Comparison of ENCODE assay signal across 9 cellular contexts in genomic region chr21:34075760-34076159, GRCh38. TPM values are rescaled to one million over a fixed set of nuclear protein-coding genes. Genes with fewer than 3 reads are reported as not detected.
A peak's percentile ranks its signal among the peaks of the same experiment; 100 is the strongest.
DNase-seq lines count a peak whose midpoint lies in the region; ATAC-seq and TF ChIP-seq lines count a peak whose summit lies in the region.
"Had no signal": no experiment of that assay in that cellular context is flagged by ENCODE, and none has a peak within 500 bp of the region (broad histone marks: within the 10 kb centered on the region; RNA-seq: fewer than 3 reads in every experiment).

No MANE protein-coding gene starts in this region.

- H3K23ac ChIP-seq in mesenchymal stem cell (ENCODE audit: low read length in 2 of 2): no peak overlapping the region

- H3K9me3 Mint-ChIP-seq in activated naive CD8-positive, alpha-beta T cell treated with anti-CD3 and anti-CD28 coated beads, Interleukin-2, amount 50 U/mL, for 24 hours: no peaks in the 10 kb centered on the region

- H3K4me1 ChIP-seq in right cardiac atrium (ENCODE audit: control insufficient read depth, insufficient read depth, low read length) (peaks cover 11% of the 10 kb centered on the region), right atrium auricular region (peaks cover 0 to 55% of the 10 kb centered on the region in 2 donors), mesenchymal stem cell (ENCODE audit: control insufficient read depth, insufficient read depth, low read depth, low read length) (peaks cover 10% of the 10 kb centered on the region)

- no peaks in the 10 kb centered on the region for H3K79me1 ChIP-seq in mesenchymal stem cell (replicated peaks; ENCODE audit: low read length, poor library complexity, severe bottlenecking)

- peak overlapping the region; percentile 99 for H3K9ac ChIP-seq in mesenchymal stem cell (ENCODE audit: low read length)

- no peak overlapping the region for H2BK5ac ChIP-seq in mesenchymal stem cell (ENCODE audit: low read depth, low read length, poor library complexity, severe bottlenecking)

- H3K27me3 ChIP-seq in right cardiac atrium (ENCODE audit: control insufficient read depth, insufficient read depth) (no peaks in the 10 kb centered on the region), right atrium auricular region (no peaks in the 10 kb centered on the region), mesenchymal stem cell (ENCODE audit: control insufficient read depth in 1 of 2, insufficient read depth in 1 of 2, low read length in 2 of 2) (no peaks in the 10 kb centered on the region)

- H3K4me1 Mint-ChIP-seq in activated naive CD8-positive, alpha-beta T cell treated with anti-CD3 and anti-CD28 coated beads, Interleukin-2, amount 50 U/mL, for 24 hours: peaks cover 66% of the 10 kb centered on the region

- H3K27me3 Mint-ChIP-seq in activated naive CD8-positive, alpha-beta T cell treated with anti-CD3 and anti-CD28 coated beads, Interleukin-2, amount 50 U/mL, for 24 hours: no peaks in the 10 kb centered on the region

- no peak overlapping the region for H2BK120ac ChIP-seq in mesenchymal stem cell (ENCODE audit: low read depth, low read length)

- H2BK12ac ChIP-seq in mesenchymal stem cell (ENCODE audit: low read length in 2 of 2): no peak overlapping the region

- intact Hi-C loops in right cardiac atrium (cut with DNase I): loop anchor here in 3 of 4 donors (5.0 to 10.0 kb wide), 3 partner anchors 127 to 141 kb away; no protein-coding TSS in a partner anchor

- DNase-seq in right cardiac atrium (no peak), right atrium auricular region (ENCODE audit: low spot score) (no peak), mesenchymal stem cell (peak; percentile 31), NCI-H69 (lab: John Stamatoyannopoulos, UW) (no peak), Ammon's horn (ENCODE audit: low spot score) (no peak)
- DNase-seq in activated naive CD8-positive, alpha-beta T cell treated with anti-CD3 and anti-CD28 coated beads, Interleukin-2, amount 50 U/mL, for 24 hours: no peak
- DNase-seq: DMS 273 treated with DMSO at 0.1 percent for 48 hours had no signal

- no peak for ATAC-seq in right cardiac atrium
- ATAC-seq in activated naive CD8-positive, alpha-beta T cell treated with anti-CD3 and anti-CD28 coated beads, Interleukin-2, amount 50 U/mL, for 24 hours: no peak
- ATAC-seq in GM21515 (IDR thresholded peaks at IDR 0.05; ENCODE audit: unreplicated experiment): no peak
- ATAC-seq in GM21576 (IDR thresholded peaks at IDR 0.05; ENCODE audit: unreplicated experiment): no peak

- H2AFZ ChIP-seq in mesenchymal stem cell (ENCODE audit: low read depth, low read length): no peak overlapping the region

- peak overlapping the region; percentile 85 for H3K4me2 ChIP-seq in mesenchymal stem cell (ENCODE audit: low read length, poor library complexity, severe bottlenecking)

- H3K4me3 Mint-ChIP-seq in activated naive CD8-positive, alpha-beta T cell treated with anti-CD3 and anti-CD28 coated beads, Interleukin-2, amount 50 U/mL, for 24 hours: peak overlapping the region; percentile 92

- no peak overlapping the region for H3K18ac ChIP-seq in mesenchymal stem cell (ENCODE audit: low read depth in 1 of 2, low read length in 2 of 2)

- H2BK15ac ChIP-seq in mesenchymal stem cell (ENCODE audit: low read depth, poor library complexity, severe bottlenecking): no peak overlapping the region

- H3K4me3 ChIP-seq in right cardiac atrium (ENCODE audit: low read length) (peak overlapping the region; percentile 68), right atrium auricular region (no peak overlapping the region), mesenchymal stem cell (ENCODE audit: insufficient read depth in 1 of 2, low read depth in 1 of 2, low read length in 2 of 2) (peak overlapping the region in 1 of 2 experiments; percentile 87)

- TF ChIP-seq CTCF in right atrium auricular region (IDR thresholded peaks at IDR 0.05): no peak

- peak overlapping the region; percentile 93 for H3K27ac Mint-ChIP-seq in activated naive CD8-positive, alpha-beta T cell treated with anti-CD3 and anti-CD28 coated beads, Interleukin-2, amount 50 U/mL, for 24 hours

- H3K9me3 ChIP-seq in right cardiac atrium (ENCODE audit: control insufficient read depth, low read length) (no peaks in the 10 kb centered on the region), right atrium auricular region (no peaks in the 10 kb centered on the region), mesenchymal stem cell (ENCODE audit: control insufficient read depth, low read length) (no peaks in the 10 kb centered on the region)

- H3K36me3 Mint-ChIP-seq in activated naive CD8-positive, alpha-beta T cell treated with anti-CD3 and anti-CD28 coated beads, Interleukin-2, amount 50 U/mL, for 24 hours (ENCODE audit: low read depth): peaks cover 55% of the 10 kb centered on the region

- no peak overlapping the region for H3K27ac ChIP-seq in right cardiac atrium (ENCODE audit: low read length)
- H3K27ac ChIP-seq in right atrium auricular region: no peak overlapping the region
- H3K27ac ChIP-seq in mesenchymal stem cell (ENCODE audit: low read length, poor library complexity, severe bottlenecking): no peak overlapping the region

- WGBS in right cardiac atrium: 68% methylated on average over 7 of the region's 7 CpGs
- WGBS in mesenchymal stem cell: 68% methylated on average over 4 of the region's 7 CpGs

- H3K14ac ChIP-seq in mesenchymal stem cell (ENCODE audit: low read length in 2 of 2): no peak overlapping the region

- H2AK5ac ChIP-seq in mesenchymal stem cell (ENCODE audit: low read length, severe bottlenecking): no peak overlapping the region

- H3K4ac ChIP-seq in mesenchymal stem cell (ENCODE audit: low read depth in 1 of 2, low read length in 2 of 2): no peak overlapping the region

- no peak overlapping the region for H4K91ac ChIP-seq in mesenchymal stem cell (ENCODE audit: low read length)

- H4K8ac ChIP-seq in mesenchymal stem cell (ENCODE audit: low read length): no peak overlapping the region

- H3K36me3 ChIP-seq in right atrium auricular region (no peaks in the 10 kb centered on the region), mesenchymal stem cell (ENCODE audit: control insufficient read depth in 1 of 2, insufficient read depth in 2 of 2, low read depth in 1 of 2, low read length in 2 of 2) (peaks cover 0 to 63% of the 10 kb centered on the region in 2 experiments)

RNA-seq across cellular contexts. Expression of gene MRPS6, which starts 2.4 kb away (rescaled TPM):
- total RNA-seq in right cardiac atrium: 10 to 100 TPM; 67.6 to 78.1 (median 73.1) TPM
- polyA plus RNA-seq in right cardiac atrium: 95.3 TPM
- 10 to 100 TPM; 18.8 to 30.4 TPM for total RNA-seq in right atrium auricular region
- polyA plus RNA-seq in mesenchymal stem cell (2013, experiment 1 of 2): 125 TPM
- 122 TPM for polyA plus RNA-seq in mesenchymal stem cell (2013, experiment 2 of 2)

RNA-seq across cellular contexts. Expression of gene SLC5A3, which starts 2.4 kb away (rescaled TPM):
- total RNA-seq in right cardiac atrium: 10 to 100 TPM in 1 of 4 donors, 1 to 10 TPM in 3; 4.1 to 11.7 (median 6.7) TPM
- polyA plus RNA-seq in right cardiac atrium: 2.2 TPM
- 1 to 10 TPM; 4.4 to 4.6 TPM for total RNA-seq in right atrium auricular region
- 6.5 TPM for polyA plus RNA-seq in mesenchymal stem cell (2013, experiment 1 of 2)
- polyA plus RNA-seq in mesenchymal stem cell (2013, experiment 2 of 2): 6.3 TPM
